30 cellular contexts compared by ENCODE assay signal in the genomic region with DNA sequence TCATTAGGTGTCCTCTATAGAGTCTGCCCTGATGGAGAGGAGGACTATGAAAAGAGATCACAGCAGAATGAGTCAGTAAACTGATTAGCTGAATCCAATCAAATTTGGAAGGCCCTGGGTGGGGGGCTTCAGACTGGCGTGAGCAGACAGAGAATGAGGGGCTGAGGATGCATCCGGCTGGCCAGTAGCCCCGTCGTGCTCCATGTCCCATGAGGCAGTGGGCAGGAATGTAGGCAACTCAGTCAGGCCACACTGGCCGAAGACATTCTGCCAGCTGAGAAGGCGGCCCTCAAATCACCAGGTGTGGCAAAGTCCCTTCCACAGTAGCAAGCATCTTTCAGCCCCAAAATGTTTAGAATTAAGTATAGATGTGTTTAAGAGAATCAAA. TPM values are rescaled to one million over a fixed set of nuclear protein-coding genes. Genes with fewer than 3 reads are reported as not detected.
"Had no signal": no experiment of that assay in that cellular context is flagged by ENCODE, and none has a peak within 500 bp of the region (broad histone marks: within the 10 kb centered on the region; RNA-seq: fewer than 3 reads in every experiment).

No MANE protein-coding gene starts in this region.

- FAIRE-seq: colon, endometrium had no signal

- DNase-seq: cerebellar nuclear complex; dermis blood vessel endothelial cell; dorsolateral prefrontal cortex; effector CD8-positive, alpha-beta T cell; effector memory CD8-positive, alpha-beta T cell; endodermal cell; erythroblast; esophagus squamous epithelium; foreskin melanocyte; gastrocnemius medialis; glutamatergic neuron; head of caudate nucleus; heart right ventricle; hippocampal formation; immature natural killer cell; left cardiac atrium; left ventricle myocardium superior; lower lobe of right lung; mesenchymal stem cell had no signal

- H3K27ac ChIP-seq: coronary artery, dorsolateral prefrontal cortex, epithelial cell of prostate, esophagus squamous epithelium, gastrocnemius medialis, heart right ventricle, left lung, lower lobe of right lung had no signal

- H3K27ac Mint-ChIP-seq: effector memory CD8-positive, alpha-beta T cell; endodermal cell; immature natural killer cell; mesothelial cell of epicardium had no signal

- H3K4me3 ChIP-seq: coronary artery, dorsolateral prefrontal cortex, esophagus squamous epithelium, gastrocnemius medialis, heart right ventricle, left lung, lower lobe of right lung, mucosa of descending colon had no signal

- H3K9me3 ChIP-seq: esophagus squamous epithelium, gastrocnemius medialis, left lung, lower lobe of right lung, mucosa of descending colon had no signal

- H3K27me3 ChIP-seq: dorsolateral prefrontal cortex had no signal

- H3K36me3 ChIP-seq: esophagus squamous epithelium, gastrocnemius medialis, heart right ventricle, left lung, lower lobe of right lung had no signal

- H3K4me1 ChIP-seq: esophagus squamous epithelium, gastrocnemius medialis, heart right ventricle, left lung, lower lobe of right lung had no signal

- H3K4me1 Mint-ChIP-seq: endodermal cell, immature natural killer cell had no signal

- H3K9me3 Mint-ChIP-seq: effector memory CD8-positive, alpha-beta T cell; endodermal cell; immature natural killer cell; mesothelial cell of epicardium had no signal

- H3K36me3 Mint-ChIP-seq: immature natural killer cell, mesothelial cell of epicardium had no signal

- H3K4me3 Mint-ChIP-seq: effector memory CD8-positive, alpha-beta T cell; endodermal cell; immature natural killer cell; mesothelial cell of epicardium had no signal

- ATAC-seq: effector memory CD8-positive, alpha-beta T cell; esophagus mucosa; gastrocnemius medialis; heart right ventricle; left cardiac atrium; left ventricle myocardium superior; lower lobe of right lung; mucosa of descending colon had no signal

RNA-seq across cellular contexts. Expression of a gene that starts 25.7 kb away (rescaled TPM):
- polyA plus RNA-seq: immature natural killer cell had no signal

RNA-seq across cellular contexts. Expression of a gene that starts 44.2 kb away (rescaled TPM):
- total RNA-seq: esophagus squamous epithelium, gastrocnemius medialis, glomerular endothelial cell, lung microvascular endothelial cell, mesenteric fat pad had no signal
- polyA plus RNA-seq: immature natural killer cell had no signal
